Comparison of ENCODE assay signal across 28 cellular contexts in the genomic region with DNA sequence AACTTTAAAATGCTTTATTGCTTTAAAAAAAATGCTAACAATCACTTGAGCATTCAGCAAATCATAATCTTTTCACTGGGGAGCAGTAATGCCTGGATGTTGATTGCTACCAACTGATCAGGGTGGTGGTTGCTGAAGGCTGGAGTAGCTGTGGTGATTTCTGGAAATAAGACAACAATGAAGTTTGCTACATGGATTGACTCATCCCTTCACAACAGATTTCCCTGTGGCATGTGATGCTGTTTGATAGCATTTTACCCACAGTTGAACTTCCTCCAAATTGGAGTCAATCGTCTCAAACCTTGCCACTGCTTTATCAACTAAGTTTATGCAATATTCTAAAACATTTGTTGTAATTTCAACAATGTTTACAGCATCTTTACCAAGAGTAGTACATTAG.
DNase-seq lines count a peak whose midpoint lies in the region; ATAC-seq and TF ChIP-seq lines count a peak whose summit lies in the region.
"Had no signal": no experiment of that assay in that cellular context is flagged by ENCODE, and none has a peak within 500 bp of the region (broad histone marks: within the 10 kb centered on the region; RNA-seq: fewer than 3 reads in every experiment).

No MANE protein-coding gene starts in this region.

- H3K9ac ChIP-seq in SK-N-SH, result no peak overlapping the region
- H3K9ac ChIP-seq: neural progenitor cell had no signal

- CTCF ChIA-PET in SK-N-SH (lab: Yijun Ruan, JAX), result interaction anchor here (1.5 kb wide), 1 partner anchor 18 kb away, joined by 3 read pairs; no protein-coding TSS in a partner anchor

- H3F3A ChIP-seq in SK-N-SH (replicated peaks; ENCODE audit: insufficient read depth), result no peaks in the 10 kb centered on the region

- TF ChIP-seq CTCF in SK-N-SH (IDR thresholded peaks at IDR 0.05), result no peak
- no peak for TF ChIP-seq CTCF in brain microvascular endothelial cell (IDR thresholded peaks at IDR 0.05; ENCODE audit: low read depth, low read length, missing control alignments)
- TF ChIP-seq CTCF in fibroblast of pulmonary artery (IDR thresholded peaks at IDR 0.05; ENCODE audit: low read length, missing control alignments), result no peak

- in situ Hi-C loops in brain microvascular endothelial cell (cut with HindIII; ENCODE audit: low pct_ligation_motif_present, low sequenced_read_pairs), result no loop called here

- H3K4me3 ChIP-seq in SK-N-SH (ENCODE audit: low read depth in 2 of 2, low read length in 1 of 2) (no peak overlapping the region), brain microvascular endothelial cell (ENCODE audit: low read depth, low read length) (no peak overlapping the region), fibroblast of pulmonary artery (replicated peaks; ENCODE audit: low read depth, low read length) (no peak overlapping the region)
- H3K4me3 ChIP-seq: neural progenitor cell, upper lobe of left lung had no signal

- H3K9me3 ChIP-seq in SK-N-SH, result no peaks in the 10 kb centered on the region

- no peaks in the 10 kb centered on the region for H3K9me2 ChIP-seq in SK-N-SH

- no peaks in the 10 kb centered on the region for H4K20me1 ChIP-seq in SK-N-SH (ENCODE audit: insufficient read depth)

- H3K79me2 ChIP-seq in SK-N-SH (ENCODE audit: insufficient read depth), result no peaks in the 10 kb centered on the region

- TF ChIP-seq EP300 in SK-N-SH (IDR thresholded peaks at IDR 0.05; ENCODE audit: borderline replicate concordance in 1 of 2, low read depth in 1 of 2, low read length in 1 of 2), result no peak

- H3K27ac ChIP-seq in SK-N-SH (ENCODE audit: low read depth in 2 of 2, low read length in 1 of 2), result no peak overlapping the region
- no peak overlapping the region for H3K27ac ChIP-seq in brain microvascular endothelial cell
- H3K27ac ChIP-seq: 22Rv1, HL-60, neural progenitor cell, upper lobe of left lung had no signal

- WGBS in SK-N-SH (ENCODE audit: low lambda C conversion rate), result 82% methylated on average over 1 of the region's 1 CpG

- no peak overlapping the region for H2AFZ ChIP-seq in SK-N-SH (ENCODE audit: low read depth)
- H2AFZ ChIP-seq: neural progenitor cell had no signal

- H3K27me3 ChIP-seq in SK-N-SH (ENCODE audit: insufficient read depth) (no peaks in the 10 kb centered on the region), brain microvascular endothelial cell (replicated peaks) (no peaks in the 10 kb centered on the region)
- H3K27me3 ChIP-seq: neural progenitor cell, upper lobe of left lung had no signal

- no peaks in the 10 kb centered on the region for H3K4me1 ChIP-seq in SK-N-SH (ENCODE audit: control insufficient read depth in 1 of 2, insufficient read depth in 2 of 2, low read depth in 1 of 2, low read length in 1 of 2)
- H3K4me1 ChIP-seq: neural progenitor cell, upper lobe of left lung had no signal

- POLR2A ChIA-PET in SK-N-SH (lab: Yijun Ruan, JAX), result no interaction called here

- H3K4me2 ChIP-seq in SK-N-SH, result no peak overlapping the region
- H3K4me2 ChIP-seq: neural progenitor cell had no signal

- TF ChIP-seq RAD21 in SK-N-SH (IDR thresholded peaks at IDR 0.05; ENCODE audit: low read length), result no peak

- H3K36me3 ChIP-seq in SK-N-SH (replicated peaks in 1 of 2; ENCODE audit: control insufficient read depth in 1 of 2, insufficient read depth in 2 of 2, low read length in 1 of 2) (no peaks in the 10 kb centered on the region), brain microvascular endothelial cell (replicated peaks) (no peaks in the 10 kb centered on the region)
- H3K36me3 ChIP-seq: neural progenitor cell, upper lobe of left lung had no signal

- no peak for DNase-seq in SK-N-SH
- peak; percentile 20 for DNase-seq in brain microvascular endothelial cell
- peak; percentile 28 for DNase-seq in fibroblast of pulmonary artery (ENCODE audit: low read depth)
- no peak for DNase-seq in hepatic stellate cell (ENCODE audit: low spot score)
- DNase-seq in DMS79 treated with DMSO at 0.1 percent for 48 hours (lab: John Stamatoyannopoulos, UW), result no peak
- no peak for DNase-seq in stimulated activated CD4-positive, alpha-beta T cell treated with anti-CD3 and anti-CD28 coated beads, Interleukin-4, amount 100 ng/mL, for 24 hours
- DNase-seq: activated CD4-positive, alpha-beta T cell treated with anti-CD3 and anti-CD28 coated beads, Interleukin-2, amount 10 ng/mL, durations not matched to agents 7 days and 5 days; activated gamma-delta T cell treated with Interleukin-2 at 50 U/mL for 16 hours; activated T-cell treated with anti-CD3 and anti-CD28 coated beads, Interleukin-2, amount 50 U/mL, for 4 hours; AML-193; CD4-positive, alpha-beta T cell; cerebellar nuclear complex; left colon; mesenchymal stem cell; NCI-H187 treated with DMSO at 0.1 percent for 48 hours; NCI-H2171 treated with DMSO at 0.1 percent for 48 hours; NCI-H526 treated with DMSO at 0.1 percent for 48 hours; right cardiac atrium; SHP77 treated with DMSO at 0.1 percent for 48 hours; stimulated activated CD4-positive, alpha-beta T cell treated with anti-CD3 and anti-CD28 coated beads, Interleukin-2, amount 100 ng/mL, for 48 hours; upper lobe of left lung had no signal

- ATAC-seq in SK-N-SH treated with all-trans-retinoic acid at 6 μM for 48 hours (no peak), GM21723 (IDR thresholded peaks at IDR 0.05; ENCODE audit: unreplicated experiment) (no peak)
- ATAC-seq: activated T-cell treated with anti-CD3 and anti-CD28 coated beads, Interleukin-2, amount 50 U/mL, for 4 hours; HCT116; right cardiac atrium; WTC11 had no signal

TF ChIP-seq in SK-N-SH, 30 proteins besides CTCF, POLR2A, EP300 and RAD21:
- TF ChIP-seq JUND (IDR thresholded peaks at IDR 0.05) (0 out of 2 replicates have a peak, but pooled peaks have one; percentile 9), RXRA (IDR thresholded peaks at IDR 0.05; ENCODE audit: borderline replicate concordance, low read depth) (no peak), EZH2phosphoT487 (IDR thresholded peaks at IDR 0.05; ENCODE audit: borderline replicate concordance, low read depth) (no peak)
- TF ChIP-seq, protein P1, sequence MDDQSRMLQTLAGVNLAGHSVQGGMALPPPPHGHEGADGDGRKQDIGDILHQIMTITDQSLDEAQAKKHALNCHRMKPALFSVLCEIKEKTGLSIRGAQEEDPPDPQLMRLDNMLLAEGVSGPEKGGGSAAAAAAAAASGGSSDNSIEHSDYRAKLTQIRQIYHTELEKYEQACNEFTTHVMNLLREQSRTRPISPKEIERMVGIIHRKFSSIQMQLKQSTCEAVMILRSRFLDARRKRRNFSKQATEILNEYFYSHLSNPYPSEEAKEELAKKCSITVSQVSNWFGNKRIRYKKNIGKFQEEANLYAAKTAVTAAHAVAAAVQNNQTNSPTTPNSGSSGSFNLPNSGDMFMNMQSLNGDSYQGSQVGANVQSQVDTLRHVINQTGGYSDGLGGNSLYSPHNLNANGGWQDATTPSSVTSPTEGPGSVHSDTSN (IDR thresholded peaks at IDR 0.05), result 0 out of 2 replicates have a peak, but pooled peaks have one; percentile 4

TF ChIP-seq in SK-N-SH treated with all-trans-retinoic acid at 6 μM for 48 hours, 23 proteins besides CTCF, POLR2A, EP300 and RAD21:
- TF ChIP-seq ISL1 (CRISPR knock-in tag; IDR thresholded peaks at IDR 0.05), result no peak
TF ChIP-seq in SK-N-SH treated with all-trans-retinoic acid at 6 μM for 48 hours: peak in this region for 0.

Comparison
In these comparisons a context has a peak if more than half of its experiments do, and no peak if none do; other contexts are left out.
1. DNase-seq: peak in brain microvascular endothelial cell (single experiment) and fibroblast of pulmonary artery (single experiment); none in SK-N-SH (single experiment), hepatic stellate cell (single experiment), DMS79 treated with DMSO at 0.1 percent for 48 hours (single experiment) and stimulated activated CD4-positive, alpha-beta T cell treated with anti-CD3 and anti-CD28 coated beads, Interleukin-4, amount 100 ng/mL, for 24 hours (single experiment).